8 cellular contexts compared by ENCODE assay signal in genomic region chr19:6736169-6736916, GRCh38. TPM values are rescaled to one million over a fixed set of nuclear protein-coding genes. Genes with fewer than 3 reads are reported as not detected.
DNase-seq lines count a peak whose midpoint lies in the region; ATAC-seq, FAIRE-seq and TF ChIP-seq lines count a peak whose summit lies in the region.

No MANE protein-coding gene starts in this region.

- peaks cover 9% of the 10 kb centered on the region for H3K36me3 Mint-ChIP-seq in WTC11

- peak; percentile 5 for FAIRE-seq in islet of Langerhans (lab: Jason Lieb, UNC)

- ATAC-seq in WTC11 (peak; percentile 4), GM19351 (IDR thresholded peaks at IDR 0.05; ENCODE audit: unreplicated experiment) (no peak), HG03108 (IDR thresholded peaks at IDR 0.05; ENCODE audit: unreplicated experiment) (no peak)

- TF ChIP-seq CTCF in GM12873 (IDR thresholded peaks at IDR 0.05; ENCODE audit: insufficient read depth, low read depth, low read length, missing control alignments) (peak; percentile 85), WTC11 (IDR thresholded peaks at IDR 0.05) (no peak), smooth muscle cell (IDR thresholded peaks at IDR 0.05; ENCODE audit: borderline replicate concordance, insufficient read depth, poor library complexity, severe bottlenecking) (peak; percentile 48)

- POLR2A ChIA-PET in WTC11 (lab: Charles Lee), result interaction anchor here (0.5 kb wide), 1 partner anchor 55 kb away, joined by 3 read pairs; no protein-coding TSS in a partner anchor

- peaks cover 26% of the 10 kb centered on the region for H3F3A ChIP-seq in smooth muscle cell (ENCODE audit: low read depth)

- peak overlapping the region; percentile 99 for H3K27ac ChIP-seq in caudate nucleus (ENCODE audit: low read depth, low read length)
- peak overlapping the region; percentile 92 for H3K27ac ChIP-seq in smooth muscle cell (ENCODE audit: low read depth)

- peak overlapping the region; percentile 97 for H3K4me3 Mint-ChIP-seq in WTC11

- H3K4me3 ChIP-seq in smooth muscle cell, result peak overlapping the region; percentile 80

- H3K9ac ChIP-seq in smooth muscle cell (ENCODE audit: low read depth), result peak overlapping the region; percentile 95

- peaks cover 38% of the 10 kb centered on the region for H3K4me1 Mint-ChIP-seq in WTC11

- DNase-seq in NCI-H1092 (lab: John Stamatoyannopoulos, UW) (peak; percentile 17), WTC11 (ENCODE audit: low spot score) (peak; percentile 65), caudate nucleus (lab: John Stamatoyannopoulos, UW) (peak in 48 of 61 donors; percentile 15 to 74 (median 48)), smooth muscle cell (lab: John Stamatoyannopoulos, UW; ENCODE audit: unreplicated experiment) (peak; percentile 55)

- CTCF ChIA-PET in WTC11 (lab: Charles Lee), result interaction anchor here (0.5 to 4.6 kb wide), 12 partner anchors 8 to 518 kb away, joined by 3 to 31 read pairs (median 4); partner anchors contain the start of genes KHSRP and VAV1

- H3K27me3 ChIP-seq in smooth muscle cell (ENCODE audit: low read depth), result no peaks in the 10 kb centered on the region

- peak overlapping the region; percentile 91 for H3K4me2 ChIP-seq in smooth muscle cell

- no peaks in the 10 kb centered on the region for H3K27me3 Mint-ChIP-seq in WTC11 (ENCODE audit: low read depth)

- H3K4me1 ChIP-seq in smooth muscle cell (ENCODE audit: low read depth), result peaks cover 25% of the 10 kb centered on the region

- H3K79me2 ChIP-seq in smooth muscle cell (ENCODE audit: low read depth), result peaks cover 16% of the 10 kb centered on the region

- peak overlapping the region; percentile 97 for H3K27ac Mint-ChIP-seq in WTC11

- H3K9me3 Mint-ChIP-seq in WTC11, result no peaks in the 10 kb centered on the region

- WGBS in smooth muscle cell (ENCODE audit: low lambda C conversion rate), result 35% methylated on average over 25 of the region's 25 CpGs

- H4K20me1 ChIP-seq in smooth muscle cell (ENCODE audit: low read depth), result peaks cover 7% of the 10 kb centered on the region

- no peaks in the 10 kb centered on the region for H3K9me3 ChIP-seq in smooth muscle cell (replicated peaks; ENCODE audit: low read depth)

- no peaks in the 10 kb centered on the region for H3K36me3 ChIP-seq in smooth muscle cell (ENCODE audit: low read depth)

- H2AFZ ChIP-seq in smooth muscle cell (ENCODE audit: low read depth), result peak overlapping the region; percentile 13

TF ChIP-seq in WTC11, 78 proteins besides CTCF, POLR2A, EP300 and RAD21:
- TF ChIP-seq SP1 (CRISPR knock-in tag; conservative IDR thresholded peaks at IDR 0.05) (no peak), MLX (CRISPR knock-in tag; IDR thresholded peaks at IDR 0.05) (no peak), E2F1 (CRISPR knock-in tag; IDR thresholded peaks at IDR 0.05) (no peak), TCF7 (CRISPR knock-in tag; IDR thresholded peaks at IDR 0.05; ENCODE audit: low read depth) (no peak), RELA (CRISPR knock-in tag; IDR thresholded peaks at IDR 0.05; ENCODE audit: borderline replicate concordance) (no peak), GABPB1 (CRISPR knock-in tag; IDR thresholded peaks at IDR 0.05) (peak; percentile 61), ZNF396 (CRISPR knock-in tag; IDR thresholded peaks at IDR 0.05; ENCODE audit: borderline replicate concordance) (no peak), ZNF423 (CRISPR knock-in tag; IDR thresholded peaks at IDR 0.05) (peak; percentile 11; the same call in 1 of the 2 replicates), GRHL2 (CRISPR knock-in tag; IDR thresholded peaks at IDR 0.05; ENCODE audit: insufficient replicate concordance, severe bottlenecking) (no peak), ARID4B (CRISPR knock-in tag; IDR thresholded peaks at IDR 0.05; ENCODE audit: borderline replicate concordance) (0 out of 2 replicates have a peak, but pooled peaks have one; percentile 0), ETV6 (CRISPR knock-in tag; IDR thresholded peaks at IDR 0.05) (no peak), E2F5 (CRISPR knock-in tag; IDR thresholded peaks at IDR 0.05) (no peak)
TF ChIP-seq in WTC11: peak in this region for 3.

RNA-seq across cellular contexts. Expression of gene GPR108, which starts 1.0 kb away (rescaled TPM):
- total RNA-seq in WTC11 (2021) (48.7 to 59.5 TPM (median 54.2 TPM) in 3 replicates), smooth muscle cell (34.4 and 51.3 TPM in 2 replicates)
- 62.1 and 75.1 TPM in 2 replicates for polyA plus RNA-seq in smooth muscle cell

RNA-seq across cellular contexts. Expression of gene TRIP10, which starts 3.1 kb away (rescaled TPM):
- total RNA-seq in WTC11 (2021) (61.5 to 76.6 TPM (median 62.4 TPM) in 3 replicates), smooth muscle cell (55.0 and 57.8 TPM in 2 replicates)
- polyA plus RNA-seq in smooth muscle cell, result 67.8 and 89.8 TPM in 2 replicates

RNA-seq across cellular contexts. Expression of gene C3, which starts 15.9 kb away (rescaled TPM):
- total RNA-seq in WTC11 (2021), result 7.0 to 9.3 TPM (median 8.9 TPM) in 3 replicates
- 10.0 and 25.1 TPM in 2 replicates for total RNA-seq in smooth muscle cell
- polyA plus RNA-seq in smooth muscle cell, result 6.4 and 8.8 TPM in 2 replicates

RNA-seq across cellular contexts. Expression of gene SH2D3A, which starts 30.9 kb away (rescaled TPM):
- 25.1 to 30.3 TPM (median 26.7 TPM) in 3 replicates for total RNA-seq in WTC11 (2021)
- total RNA-seq in smooth muscle cell, result 6.5 and 9.3 TPM in 2 replicates
- polyA plus RNA-seq in smooth muscle cell, result 6.2 and 15.8 TPM in 2 replicates

RNA-seq across cellular contexts. Expression of gene VAV1, which starts 36.2 kb away (rescaled TPM):
- total RNA-seq in WTC11 (2021) (0.73 to 0.83 TPM (median 0.80 TPM) in 3 replicates), smooth muscle cell (not detected in 2 replicates)
- polyA plus RNA-seq in smooth muscle cell, result not detected in 2 replicates
